ENCODE assay signal across 1 cellular context in the genomic region with DNA sequence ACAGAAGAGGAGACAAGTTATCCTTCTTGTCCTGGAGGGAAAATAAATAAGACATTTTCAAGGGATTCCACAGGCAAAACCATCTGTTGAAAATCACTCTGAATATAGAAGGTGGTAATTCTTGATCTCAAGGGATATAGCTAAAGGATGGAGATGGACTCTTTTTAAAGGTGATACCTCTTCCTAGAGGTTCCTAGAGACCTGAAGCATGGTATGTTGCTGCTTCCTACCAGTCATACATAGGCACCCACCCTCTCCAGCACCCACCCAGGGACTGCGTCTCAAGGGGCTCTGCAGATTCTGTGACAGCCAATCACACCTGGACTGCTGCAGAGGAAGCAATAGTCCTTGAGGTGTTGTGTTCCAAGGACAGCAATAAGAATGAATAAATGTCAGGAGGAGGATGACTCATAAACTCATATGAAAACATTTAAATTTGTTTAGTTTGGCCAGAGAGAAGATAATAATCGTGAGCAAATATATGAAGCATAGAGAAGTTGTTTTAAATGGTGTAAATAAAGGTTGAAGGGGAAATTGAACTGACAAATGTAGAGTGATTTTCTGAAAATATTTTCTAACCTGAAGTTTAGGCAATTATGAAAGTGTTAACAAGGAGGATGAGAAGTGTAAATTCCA.
TF ChIP-seq lines count a peak whose summit lies in the region.

No MANE protein-coding gene starts in this region.

TF ChIP-seq in H1, 55 proteins besides CTCF, POLR2A, EP300 and RAD21 (continued from another document):
- no peak for TF ChIP-seq CBX8 (IDR thresholded peaks at IDR 0.05; ENCODE audit: borderline replicate concordance, low read depth, low read length)
- TF ChIP-seq TAF1 (IDR thresholded peaks at IDR 0.05; ENCODE audit: low read depth, low read length) = no peak
